In the genomic region with DNA sequence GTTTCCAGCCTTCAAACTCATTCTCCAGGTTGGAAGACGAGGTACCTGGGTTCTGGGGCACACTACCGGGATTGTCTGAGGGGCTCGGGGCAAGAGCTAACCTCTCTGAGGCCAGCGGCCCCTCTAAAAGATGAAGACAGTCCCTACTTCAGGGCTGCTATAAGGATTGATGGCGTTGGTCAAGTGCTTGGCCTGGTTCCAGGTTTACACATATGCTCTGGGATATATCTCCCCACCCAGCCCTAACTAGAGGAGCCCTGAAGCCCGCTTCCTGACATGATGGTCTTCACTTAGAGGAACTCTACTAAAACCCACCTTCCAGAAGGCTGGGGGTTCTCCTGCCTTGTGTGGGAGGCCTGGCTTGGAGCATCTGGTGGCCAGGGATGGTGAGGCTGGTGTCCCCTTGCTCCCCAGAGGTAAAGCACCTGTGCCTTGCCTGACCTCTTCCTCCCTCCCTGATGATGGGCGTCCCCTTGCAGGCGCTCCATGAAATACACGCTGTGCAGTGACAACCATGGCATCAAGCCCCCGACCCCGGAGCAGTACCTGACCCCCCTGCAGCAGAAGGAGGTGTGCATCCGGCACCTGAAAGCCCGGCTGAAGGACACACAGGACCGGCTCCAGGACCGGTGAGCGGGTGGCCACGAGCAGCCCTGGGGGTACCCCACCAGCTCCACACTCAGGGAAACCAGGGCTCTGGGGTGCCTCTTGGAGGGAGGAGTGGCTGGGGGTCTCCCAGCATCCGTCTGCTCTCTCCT, we compare ENCODE assay signal across 1 cellular context.
TF ChIP-seq lines count a peak whose summit lies in the region.

No MANE protein-coding gene starts in this region.

TF ChIP-seq in endothelial cell of umbilical vein, 7 proteins besides CTCF, POLR2A, EP300 and RAD21:
- TF ChIP-seq JUN (IDR thresholded peaks at IDR 0.05; ENCODE audit: borderline replicate concordance, insufficient read depth, insufficient read length, low read depth) (no peak), MYC (IDR thresholded peaks at IDR 0.05; ENCODE audit: low read depth, low read length) (no peak)
